ENCODE assay signal across 8 cellular contexts in genomic region chr1:145961109-145961424, GRCh38. TPM values are rescaled to one million over a fixed set of nuclear protein-coding genes. Genes with fewer than 3 reads are reported as not detected.
DNase-seq lines count a peak whose midpoint lies in the region; ATAC-seq and TF ChIP-seq lines count a peak whose summit lies in the region.

No MANE protein-coding gene starts in this region.

- DNase-seq in BJ (ENCODE audit: low read depth) = no peak
- no peak for DNase-seq in NB4 (ENCODE audit: low read depth)
- no peak for DNase-seq in natural killer cell treated with Interleukin-12 subunit alpha and Interleukin-12 subunit beta and Interleukin-15 and Interleukin-18, amount 100 ng/mL, for 72 hours (ENCODE audit: low spot score)
- no peak for DNase-seq in NCI-H1436 (lab: John Stamatoyannopoulos, UW)
- DNase-seq in DMS79 treated with DMSO at 0.1 percent for 48 hours (lab: John Stamatoyannopoulos, UW) = no peak

- H3K36me3 Mint-ChIP-seq in natural killer cell treated with Interleukin-12 subunit alpha and Interleukin-12 subunit beta and Interleukin-15 and Interleukin-18, amount 100 ng/mL, for 72 hours = no peaks in the 10 kb centered on the region

- H3K27ac ChIP-seq in ectodermal cell (ENCODE audit: insufficient read depth, low read depth, low read length, poor library complexity, severe bottlenecking) = no peak overlapping the region

- H3K9me3 ChIP-seq in ectodermal cell (ENCODE audit: control insufficient read depth, low read length) = no peaks in the 10 kb centered on the region

- peak overlapping the region; percentile 75 to 93 for H3K27ac Mint-ChIP-seq in natural killer cell treated with Interleukin-12 subunit alpha and Interleukin-12 subunit beta and Interleukin-15 and Interleukin-18, amount 100 ng/mL, for 72 hours

- no peak for TF ChIP-seq POLR2A in NB4 (IDR thresholded peaks at IDR 0.05; ENCODE audit: extremely low read depth, insufficient read length)

- H3K27me3 ChIP-seq in BJ (ENCODE audit: control insufficient read depth, insufficient read depth, low read length) (no peaks in the 10 kb centered on the region), ectodermal cell (ENCODE audit: control insufficient read depth, insufficient read depth, low read length, poor library complexity, severe bottlenecking) (peaks cover 77% of the 10 kb centered on the region)

- peak overlapping the region; percentile 87 for H3K4me3 Mint-ChIP-seq in natural killer cell treated with Interleukin-12 subunit alpha and Interleukin-12 subunit beta and Interleukin-15 and Interleukin-18, amount 100 ng/mL, for 72 hours

- POLR2A ChIA-PET in BJ (lab: Charles Lee) = no interaction called here

- ATAC-seq in natural killer cell treated with Interleukin-12 subunit alpha and Interleukin-12 subunit beta and Interleukin-15 and Interleukin-18, amount 100 ng/mL, for 72 hours = no peak
- ATAC-seq in HG02763 (IDR thresholded peaks at IDR 0.05; ENCODE audit: unreplicated experiment) (no peak), GM21381 (IDR thresholded peaks at IDR 0.05; ENCODE audit: unreplicated experiment) (no peak)

- H3K4me3 ChIP-seq in BJ (ENCODE audit: low read depth, low read length) (peak overlapping the region; percentile 53), NB4 (ENCODE audit: low read depth, low read length) (peak overlapping the region; percentile 73), ectodermal cell (ENCODE audit: insufficient read depth, low read depth, low read length) (peak overlapping the region; percentile 65)

- TF ChIP-seq CTCF in BJ (IDR thresholded peaks at IDR 0.05; ENCODE audit: insufficient read depth, low read depth, low read length) (no peak), NB4 (IDR thresholded peaks at IDR 0.05; ENCODE audit: low read depth, low read length) (no peak)

- peaks cover 65 to 75% of the 10 kb centered on the region in 2 donors for H3K4me1 Mint-ChIP-seq in natural killer cell treated with Interleukin-12 subunit alpha and Interleukin-12 subunit beta and Interleukin-15 and Interleukin-18, amount 100 ng/mL, for 72 hours (ENCODE audit: low read depth in 2 of 2)

- CTCF ChIA-PET in BJ (lab: Yijun Ruan, JAX) = no interaction called here

- H3K27me3 Mint-ChIP-seq in natural killer cell treated with Interleukin-12 subunit alpha and Interleukin-12 subunit beta and Interleukin-15 and Interleukin-18, amount 100 ng/mL, for 72 hours = no peaks in the 10 kb centered on the region

- 1 to 2% methylated on average over 22 of the region's 22 CpGs for WGBS in ectodermal cell, 2 experiments

- no peaks in the 10 kb centered on the region for H3K9me3 Mint-ChIP-seq in natural killer cell treated with Interleukin-12 subunit alpha and Interleukin-12 subunit beta and Interleukin-15 and Interleukin-18, amount 100 ng/mL, for 72 hours

- no peaks in the 10 kb centered on the region for H3K36me3 ChIP-seq in BJ (ENCODE audit: control insufficient read depth, insufficient read depth, low read length)
- H3K36me3 ChIP-seq in ectodermal cell (ENCODE audit: control insufficient read depth, insufficient read depth, low read length) = no peaks in the 10 kb centered on the region

- peaks cover 32% of the 10 kb centered on the region for H3K4me1 ChIP-seq in ectodermal cell (ENCODE audit: control insufficient read depth, insufficient read depth, low read length)

RNA-seq across cellular contexts. Expression of gene LIX1L, which starts 3.2 kb away (rescaled TPM):
- 35.1 and 42.1 TPM in 2 replicates for polyA plus RNA-seq in BJ (2011; rRNA removed)
- 22.7 and 23.4 TPM in 2 replicates for polyA minus RNA-seq in BJ (2011; rRNA and poly(A)+ RNA removed)
- 13.3 TPM for polyA plus RNA-seq in ectodermal cell (2013, experiment 1 of 4)
- 9.4 TPM for polyA plus RNA-seq in ectodermal cell (2013, experiment 2 of 4)
- polyA plus RNA-seq in ectodermal cell (2013, experiment 3 of 4) = 7.8 TPM
- polyA plus RNA-seq in ectodermal cell (2013, experiment 4 of 4) = 9.4 TPM
- total RNA-seq in natural killer cell treated with Interleukin-12 subunit alpha and Interleukin-12 subunit beta and Interleukin-15 and Interleukin-18, amount 100 ng/mL, for 72 hours = 10 to 100 TPM; 28.8 to 31.3 TPM

RNA-seq across cellular contexts. Expression of gene ANKRD34A, which starts 3.3 kb away (rescaled TPM):
- polyA plus RNA-seq in BJ (2011; rRNA removed) = 1.3 and 1.4 TPM in 2 replicates
- 1.5 TPM in 2 replicates for polyA minus RNA-seq in BJ (2011; rRNA and poly(A)+ RNA removed)
- 0.52 TPM for polyA plus RNA-seq in ectodermal cell (2013, experiment 1 of 4)
- 0.37 TPM for polyA plus RNA-seq in ectodermal cell (2013, experiment 2 of 4)
- 0.43 TPM for polyA plus RNA-seq in ectodermal cell (2013, experiment 3 of 4)
- 0.28 TPM for polyA plus RNA-seq in ectodermal cell (2013, experiment 4 of 4)
- 1 to 10 TPM; 1.6 to 9.1 TPM for total RNA-seq in natural killer cell treated with Interleukin-12 subunit alpha and Interleukin-12 subunit beta and Interleukin-15 and Interleukin-18, amount 100 ng/mL, for 72 hours

RNA-seq across cellular contexts. Expression of gene POLR3GL, which starts 3.4 kb away (rescaled TPM):
- 13.2 and 19.2 TPM in 2 replicates for polyA plus RNA-seq in BJ (2011; rRNA removed)
- 6.6 and 8.6 TPM in 2 replicates for polyA minus RNA-seq in BJ (2011; rRNA and poly(A)+ RNA removed)
- polyA plus RNA-seq in ectodermal cell (2013, experiment 1 of 4) = 18.3 TPM
- 16.4 TPM for polyA plus RNA-seq in ectodermal cell (2013, experiment 2 of 4)
- 22.1 TPM for polyA plus RNA-seq in ectodermal cell (2013, experiment 3 of 4)
- polyA plus RNA-seq in ectodermal cell (2013, experiment 4 of 4) = 22.3 TPM
- total RNA-seq in natural killer cell treated with Interleukin-12 subunit alpha and Interleukin-12 subunit beta and Interleukin-15 and Interleukin-18, amount 100 ng/mL, for 72 hours = 10 to 100 TPM; 17.8 to 26.4 TPM

RNA-seq across cellular contexts. Expression of gene RBM8A, which starts 33.8 kb away (rescaled TPM):
- 71.2 and 135 TPM in 2 replicates for polyA plus RNA-seq in BJ (2011; rRNA removed)
- polyA minus RNA-seq in BJ (2011; rRNA and poly(A)+ RNA removed) = 23.6 and 31.7 TPM in 2 replicates
- polyA plus RNA-seq in ectodermal cell (2013, experiment 1 of 4) = 260 TPM
- polyA plus RNA-seq in ectodermal cell (2013, experiment 2 of 4) = 269 TPM
- polyA plus RNA-seq in ectodermal cell (2013, experiment 3 of 4) = 163 TPM
- 185 TPM for polyA plus RNA-seq in ectodermal cell (2013, experiment 4 of 4)
- 100 to 1,000 TPM; 280 to 294 TPM for total RNA-seq in natural killer cell treated with Interleukin-12 subunit alpha and Interleukin-12 subunit beta and Interleukin-15 and Interleukin-18, amount 100 ng/mL, for 72 hours

RNA-seq across cellular contexts. Expression of gene TXNIP, which starts 35.3 kb away (rescaled TPM):
- 212 and 258 TPM in 2 replicates for polyA plus RNA-seq in BJ (2011; rRNA removed)
- 165 and 309 TPM in 2 replicates for polyA minus RNA-seq in BJ (2011; rRNA and poly(A)+ RNA removed)
- 159 TPM for polyA plus RNA-seq in ectodermal cell (2013, experiment 1 of 4)
- 92.6 TPM for polyA plus RNA-seq in ectodermal cell (2013, experiment 2 of 4)
- polyA plus RNA-seq in ectodermal cell (2013, experiment 3 of 4) = 99.9 TPM
- polyA plus RNA-seq in ectodermal cell (2013, experiment 4 of 4) = 140 TPM
- 100 to 1,000 TPM in 1 of 2 donors, 10 to 100 TPM in 1; 87.8 to 347 TPM for total RNA-seq in natural killer cell treated with Interleukin-12 subunit alpha and Interleukin-12 subunit beta and Interleukin-15 and Interleukin-18, amount 100 ng/mL, for 72 hours
